In genomic region chr11:69035959-69036340, GRCh38 we compare ENCODE assay signal across 16 cellular contexts. TPM values are rescaled to one million over a fixed set of nuclear protein-coding genes. Genes with fewer than 3 reads are reported as not detected.
DNase-seq lines count a peak whose midpoint lies in the region; ATAC-seq and TF ChIP-seq lines count a peak whose summit lies in the region.
"Had no signal": no experiment of that assay in that cellular context is flagged by ENCODE, and none has a peak within 500 bp of the region (broad histone marks: within the 10 kb centered on the region; RNA-seq: fewer than 3 reads in every experiment).

No MANE protein-coding gene starts in this region.

- H3K79me2 ChIP-seq in H9 (ENCODE audit: insufficient read depth, low read length): no peaks in the 10 kb centered on the region
- H3K79me2 ChIP-seq in fibroblast of lung (ENCODE audit: control insufficient read depth, insufficient read depth, low read length): no peaks in the 10 kb centered on the region

- intact Hi-C loops in upper lobe of right lung (cut with DNase I): no loop called here

- H3K4me2 ChIP-seq in H9 (ENCODE audit: insufficient read depth, insufficient read length, low read length): no peak overlapping the region
- H3K4me2 ChIP-seq in fibroblast of lung (ENCODE audit: extremely low read depth, insufficient read depth, low read length): no peak overlapping the region

- H3K27me3 Mint-ChIP-seq in H9 (ENCODE audit: low read depth): no peaks in the 10 kb centered on the region
- H3K27me3 Mint-ChIP-seq in activated T-helper 17 cell treated with anti-CD3 and anti-CD28 coated beads, Interleukin-2, amount 50 U/mL, for 72 hours: peaks cover 5% of the 10 kb centered on the region
- H3K27me3 Mint-ChIP-seq: activated CD8-positive, alpha-beta T cell treated with anti-CD3 and anti-CD28 coated beads for 36 hours had no signal

- H3K23ac ChIP-seq in H9 (ENCODE audit: insufficient read length, low read depth, low read length): no peak overlapping the region

- H2BK5ac ChIP-seq in H9 (ENCODE audit: insufficient read length, low read length): no peak overlapping the region

- no peaks in the 10 kb centered on the region for H3K9me3 Mint-ChIP-seq in H9
- H3K9me3 Mint-ChIP-seq in activated T-helper 17 cell treated with anti-CD3 and anti-CD28 coated beads, Interleukin-2, amount 50 U/mL, for 72 hours: no peaks in the 10 kb centered on the region
- H3K9me3 Mint-ChIP-seq: activated CD8-positive, alpha-beta T cell treated with anti-CD3 and anti-CD28 coated beads for 36 hours had no signal

- ATAC-seq in activated T-helper 17 cell treated with anti-CD3 and anti-CD28 coated beads, Interleukin-2, amount 50 U/mL, for 72 hours (replicated peaks): no peak
- ATAC-seq in upper lobe of right lung: no peak
- ATAC-seq: activated CD8-positive, alpha-beta T cell treated with anti-CD3 and anti-CD28 coated beads for 36 hours had no signal

- H2BK20ac ChIP-seq in H9 (ENCODE audit: low read depth, low read length, poor library complexity, severe bottlenecking): no peak overlapping the region

- H4K20me1 ChIP-seq in H9 (ENCODE audit: control insufficient read depth, insufficient read depth, insufficient read length) (no peaks in the 10 kb centered on the region), fibroblast of lung (ENCODE audit: control insufficient read depth, extremely low read depth, insufficient read depth, low read length) (no peaks in the 10 kb centered on the region)

- no peak overlapping the region for H4K91ac ChIP-seq in H9 (ENCODE audit: insufficient read length, low read depth, low read length)

- no peaks in the 10 kb centered on the region for H3K36me3 ChIP-seq in fibroblast of lung (ENCODE audit: control insufficient read depth, insufficient read depth, low read length)
- no peaks in the 10 kb centered on the region for H3K36me3 ChIP-seq in skeletal muscle tissue (ENCODE audit: control insufficient read depth in 3 of 3, insufficient read depth in 3 of 3, low read length in 3 of 3)
- H3K36me3 ChIP-seq in upper lobe of right lung: no peaks in the 10 kb centered on the region
- H3K36me3 ChIP-seq: pancreas had no signal

- TF ChIP-seq CTCF in H9 (conservative IDR thresholded peaks at IDR 0.05) (no peak), fibroblast of lung (conservative IDR thresholded peaks at IDR 0.05 in 1 of 2, IDR thresholded peaks at IDR 0.05 in 1 of 2; ENCODE audit: low read depth in 1 of 2, low read length in 2 of 2) (no peak), upper lobe of right lung (IDR thresholded peaks at IDR 0.05) (no peak)

- H3K4me3 ChIP-seq in fibroblast of lung (replicated peaks in 1 of 4; ENCODE audit: control extremely low read depth in 1 of 4, insufficient read depth in 1 of 4, low read depth in 3 of 4, low read length in 4 of 4): no peak overlapping the region
- H3K4me3 ChIP-seq in skeletal muscle tissue (ENCODE audit: low read length in 3 of 3): no peak overlapping the region
- no peak overlapping the region for H3K4me3 ChIP-seq in upper lobe of right lung
- H3K4me3 ChIP-seq: dorsolateral prefrontal cortex, pancreas had no signal

- no peak overlapping the region for H3K56ac ChIP-seq in H9 (ENCODE audit: insufficient read length, low read depth, low read length)

- peak overlapping the region; percentile 30 for H3K18ac ChIP-seq in H9 (ENCODE audit: insufficient read length, low read depth, low read length)

- H3K9ac ChIP-seq in H9 (ENCODE audit: extremely low read depth, insufficient read length, low read length) (no peak overlapping the region), fibroblast of lung (ENCODE audit: insufficient read depth, low read length) (no peak overlapping the region), skeletal muscle tissue (ENCODE audit: low read depth in 1 of 3, low read length in 3 of 3) (no peak overlapping the region)

- H3K27me3 ChIP-seq in H9 (ENCODE audit: insufficient read depth, low read length) (no peaks in the 10 kb centered on the region), fibroblast of lung (ENCODE audit: control insufficient read depth, insufficient read depth, low read length) (no peaks in the 10 kb centered on the region), skeletal muscle tissue (ENCODE audit: control insufficient read depth in 3 of 3, insufficient read depth in 3 of 3, low read length in 3 of 3) (peaks cover 12 to 31% (median 16%) of the 10 kb centered on the region in 3 donors), upper lobe of right lung (no peaks in the 10 kb centered on the region)
- H3K27me3 ChIP-seq: pancreas had no signal

- no peak overlapping the region for H4K5ac ChIP-seq in H9 (ENCODE audit: insufficient read length, low read depth, low read length)

- H2AFZ ChIP-seq in H9 (ENCODE audit: low read length) (no peak overlapping the region), fibroblast of lung (ENCODE audit: low read length) (peak overlapping the region; percentile 37)

- no peaks in the 10 kb centered on the region for H3K23me2 ChIP-seq in H9 (ENCODE audit: insufficient read length, low read depth, low read length, poor library complexity, severe bottlenecking)

- H3T11ph ChIP-seq in H9 (ENCODE audit: low read length): no peak overlapping the region

- H2BK12ac ChIP-seq in H9 (ENCODE audit: insufficient read length, low read depth, low read length): no peak overlapping the region

- no CpG with 5 or more reads among the region's 10 CpGs for WGBS in H9 (ENCODE audit: extremely low coverage, insufficient read length, low lambda C conversion rate)

- H3K4me1 ChIP-seq in H9 (ENCODE audit: insufficient read depth, low read length) (no peaks in the 10 kb centered on the region; the same call in 1 of the 2 replicates), fibroblast of lung (ENCODE audit: control insufficient read depth, extremely low read depth, insufficient read depth, low read length) (peaks cover 12% of the 10 kb centered on the region), skeletal muscle tissue (ENCODE audit: control insufficient read depth in 3 of 3, insufficient read depth in 3 of 3, low read length in 3 of 3) (peaks cover 0 to 7% (median 4%) of the 10 kb centered on the region in 3 donors), upper lobe of right lung (no peaks in the 10 kb centered on the region)
- H3K4me1 ChIP-seq: pancreas had no signal

- no peak overlapping the region for H2BK15ac ChIP-seq in H9 (ENCODE audit: low read depth, low read length)

- no peak overlapping the region for H4K8ac ChIP-seq in H9 (replicated peaks; ENCODE audit: insufficient read length, low read depth, low read length)

- H2BK120ac ChIP-seq in H9 (ENCODE audit: low read depth, low read length, poor library complexity, severe bottlenecking): no peak overlapping the region

- H3K36me3 Mint-ChIP-seq in H9 (ENCODE audit: insufficient read depth in 1 of 3, low read depth in 3 of 3): no peaks in the 10 kb centered on the region
- H3K36me3 Mint-ChIP-seq in activated T-helper 17 cell treated with anti-CD3 and anti-CD28 coated beads, Interleukin-2, amount 50 U/mL, for 72 hours (ENCODE audit: low read depth): no peaks in the 10 kb centered on the region

- H3K9me3 ChIP-seq in H9 (ENCODE audit: control insufficient read depth, low read depth, low read length): no peaks in the 10 kb centered on the region
- no peaks in the 10 kb centered on the region for H3K9me3 ChIP-seq in fibroblast of lung (ENCODE audit: control insufficient read depth, insufficient read depth, low read depth, low read length)
- no peaks in the 10 kb centered on the region for H3K9me3 ChIP-seq in skeletal muscle tissue (ENCODE audit: control insufficient read depth in 3 of 3, low read length in 3 of 3)
- no peaks in the 10 kb centered on the region for H3K9me3 ChIP-seq in upper lobe of right lung
- H3K9me3 ChIP-seq: pancreas had no signal

- no peaks in the 10 kb centered on the region for H3K79me1 ChIP-seq in H9 (ENCODE audit: insufficient read depth, low read depth, low read length, poor library complexity, severe bottlenecking)

- H2AK5ac ChIP-seq in H9 (ENCODE audit: insufficient read length, low read length): no peak overlapping the region

- no peak overlapping the region for H3K4ac ChIP-seq in H9 (ENCODE audit: low read depth, low read length)

- peak overlapping the region in 2 of 3 experiments; percentile 42 to 51; a peak in 2 of 7 replicates for H3K27ac Mint-ChIP-seq in H9
- H3K27ac Mint-ChIP-seq in activated T-helper 17 cell treated with anti-CD3 and anti-CD28 coated beads, Interleukin-2, amount 50 U/mL, for 72 hours: no peak overlapping the region
- H3K27ac Mint-ChIP-seq: activated CD8-positive, alpha-beta T cell treated with anti-CD3 and anti-CD28 coated beads for 36 hours had no signal

- no peak overlapping the region for H3K4me3 Mint-ChIP-seq in H9
- H3K4me3 Mint-ChIP-seq in activated T-helper 17 cell treated with anti-CD3 and anti-CD28 coated beads, Interleukin-2, amount 50 U/mL, for 72 hours: no peak overlapping the region
- H3K4me3 Mint-ChIP-seq: activated CD8-positive, alpha-beta T cell treated with anti-CD3 and anti-CD28 coated beads for 36 hours had no signal

- no peak overlapping the region for H3K14ac ChIP-seq in H9 (ENCODE audit: insufficient read depth, low read length)

- peaks cover 16 to 26% of the 10 kb centered on the region in 2 experiments for H3K4me1 Mint-ChIP-seq in H9
- H3K4me1 Mint-ChIP-seq in activated T-helper 17 cell treated with anti-CD3 and anti-CD28 coated beads, Interleukin-2, amount 50 U/mL, for 72 hours: no peaks in the 10 kb centered on the region

- H3K27ac ChIP-seq in H9 (ENCODE audit: insufficient read length, low read depth, low read length): no peak overlapping the region
- H3K27ac ChIP-seq in fibroblast of lung (ENCODE audit: insufficient read depth, low read length): no peak overlapping the region
- H3K27ac ChIP-seq in skeletal muscle tissue (ENCODE audit: low read depth, low read length): peak overlapping the region; percentile 51
- no peak overlapping the region for H3K27ac ChIP-seq in upper lobe of right lung
- H3K27ac ChIP-seq: pancreas had no signal

- DNase-seq in H9: no peak
- DNase-seq in fibroblast of lung (ENCODE audit: low read depth in 2 of 2): peak; percentile 30 to 80
- DNase-seq in mesenteric fat pad (ENCODE audit: low spot score): peak; percentile 89
- no peak for DNase-seq in upper lobe of right lung
- no peak for DNase-seq in T-helper 1 cell
- DNase-seq in hippocampal formation (lab: John Stamatoyannopoulos, UW): no peak
- DNase-seq: activated CD8-positive, alpha-beta T cell treated with anti-CD3 and anti-CD28 coated beads for 36 hours; dorsolateral prefrontal cortex; NCI-H2029; NCI-H526 treated with DMSO at 0.1 percent for 48 hours had no signal

RNA-seq across cellular contexts. Expression of gene TPCN2, which starts 12.8 kb away (rescaled TPM):
- total RNA-seq in H9 (2021) (16.2 and 16.8 TPM in 2 replicates), fibroblast of lung (8.7 and 11.7 TPM in 2 replicates), mesenteric fat pad (17.1 TPM), skeletal muscle tissue (6.8 TPM), upper lobe of right lung (16.6 TPM)
- 7.7 and 9.7 TPM in 2 replicates for polyA plus RNA-seq in fibroblast of lung
- polyA plus RNA-seq in fibroblast of lung (2012): 7.1 and 9.9 TPM in 2 replicates
- polyA minus RNA-seq in fibroblast of lung (ENCODE audit: low replicate concordance): 24.2 and 31.8 TPM in 2 replicates
- 10 to 100 TPM; 12.8 to 15.9 TPM for total RNA-seq in activated T-helper 17 cell treated with anti-CD3 and anti-CD28 coated beads, Interleukin-2, amount 50 U/mL, for 72 hours

RNA-seq across cellular contexts. Expression of gene MRGPRF, which starts 22.9 kb away (rescaled TPM):
- total RNA-seq in H9 (2021) (4.0 and 4.3 TPM in 2 replicates), fibroblast of lung (63.9 and 84.2 TPM in 2 replicates), mesenteric fat pad (29.8 TPM), skeletal muscle tissue (16.7 TPM), upper lobe of right lung (13.2 TPM)
- 47.5 and 88.1 TPM in 2 replicates for polyA plus RNA-seq in fibroblast of lung
- 87.8 and 142 TPM in 2 replicates for polyA plus RNA-seq in fibroblast of lung (2012)
- 84.7 and 165 TPM in 2 replicates for polyA minus RNA-seq in fibroblast of lung (ENCODE audit: low replicate concordance)
- total RNA-seq in activated T-helper 17 cell treated with anti-CD3 and anti-CD28 coated beads, Interleukin-2, amount 50 U/mL, for 72 hours: not detected
- total RNA-seq: activated CD8-positive, alpha-beta T cell treated with anti-CD3 and anti-CD28 coated beads for 36 hours had no signal

RNA-seq across cellular contexts. Expression of gene MRGPRD, which starts 55.2 kb away (rescaled TPM):
- not detected in 2 replicates for total RNA-seq in H9 (2021)
- not detected in 2 replicates for total RNA-seq in fibroblast of lung
- not detected in 2 replicates for polyA plus RNA-seq in fibroblast of lung
- polyA plus RNA-seq in fibroblast of lung (2012): not detected in 2 replicates
- polyA minus RNA-seq in fibroblast of lung (ENCODE audit: low replicate concordance): 2.3 TPM in 1 of 2 replicates, not detected in the other
- total RNA-seq in mesenteric fat pad: not detected
- not detected for total RNA-seq in skeletal muscle tissue
- total RNA-seq in activated T-helper 17 cell treated with anti-CD3 and anti-CD28 coated beads, Interleukin-2, amount 50 U/mL, for 72 hours: not detected
- not detected for total RNA-seq in upper lobe of right lung
- total RNA-seq: activated CD8-positive, alpha-beta T cell treated with anti-CD3 and anti-CD28 coated beads for 36 hours; astrocyte; dorsolateral prefrontal cortex; lung microvascular endothelial cell; pancreas; temporal lobe had no signal
- polyA plus RNA-seq: pancreas had no signal

Comparison
In these comparisons a context has a peak if more than half of its experiments do, and no peak if none do; other contexts are left out.
1. DNase-seq: peak in fibroblast of lung (2 of 2) and mesenteric fat pad (single experiment); none in H9 (single experiment), upper lobe of right lung (single experiment), T-helper 1 cell (0 of 5) and hippocampal formation (0 of 2).